ENCODE assay signal across 8 cellular contexts in genomic region chr11:122020902-122021301, GRCh38.
DNase-seq lines count a peak whose midpoint lies in the region; ATAC-seq and TF ChIP-seq lines count a peak whose summit lies in the region.

No MANE protein-coding gene starts in this region.

- H3K27ac ChIP-seq in DOHH2 (ENCODE audit: low read depth, low read length) (no peak overlapping the region), neural cell (ENCODE audit: low read length) (no peak overlapping the region)

- TF ChIP-seq RAD21 in neural cell (conservative IDR thresholded peaks at IDR 0.05), result peak; percentile 53

- H3K4me3 ChIP-seq in DOHH2 (ENCODE audit: low read length) (no peak overlapping the region), choroid plexus epithelial cell (ENCODE audit: low read depth, low read length) (no peak overlapping the region), neural cell (ENCODE audit: low read length) (no peak overlapping the region), MG63 (no peak overlapping the region)

- H3K27me3 ChIP-seq in DOHH2 (ENCODE audit: control insufficient read depth, low read length) (no peaks in the 10 kb centered on the region), neural cell (ENCODE audit: insufficient read depth, low read depth, low read length) (no peaks in the 10 kb centered on the region), MG63 (no peaks in the 10 kb centered on the region)

- TF ChIP-seq CTCF in DOHH2 (IDR thresholded peaks at IDR 0.05; ENCODE audit: low read depth, low read length, poor library complexity, severe bottlenecking), result peak; percentile 40
- peak; percentile 72 for TF ChIP-seq CTCF in choroid plexus epithelial cell (conservative IDR thresholded peaks at IDR 0.05; ENCODE audit: low read depth, low read length)
- TF ChIP-seq CTCF in neural cell (IDR thresholded peaks at IDR 0.05; ENCODE audit: poor library complexity, severe bottlenecking), result peak; percentile 53

- H3K79me2 ChIP-seq in DOHH2 (ENCODE audit: control insufficient read depth, low read length) (no peaks in the 10 kb centered on the region), neural cell (replicated peaks; ENCODE audit: insufficient read depth, low read length) (no peaks in the 10 kb centered on the region)

- no peaks in the 10 kb centered on the region for H3K9me2 ChIP-seq in DOHH2 (replicated peaks; ENCODE audit: control insufficient read depth, low read length)
- H3K9me2 ChIP-seq in neural cell (ENCODE audit: insufficient read depth, low read length), result no peaks in the 10 kb centered on the region

- H3K9me3 ChIP-seq in DOHH2 (ENCODE audit: control insufficient read depth, insufficient read depth, low read length) (no peaks in the 10 kb centered on the region), neural cell (ENCODE audit: low read length) (no peaks in the 10 kb centered on the region), MG63 (no peaks in the 10 kb centered on the region)

- ATAC-seq in HG03025 (IDR thresholded peaks at IDR 0.05; ENCODE audit: low FRiP score, unreplicated experiment), result no peak

- no peaks in the 10 kb centered on the region for H4K20me1 ChIP-seq in DOHH2 (ENCODE audit: control insufficient read depth, insufficient read depth, low read depth, low read length)
- H4K20me1 ChIP-seq in neural cell (ENCODE audit: insufficient read depth), result no peaks in the 10 kb centered on the region

- H3K4me2 ChIP-seq in DOHH2 (ENCODE audit: low read length) (no peak overlapping the region), neural cell (ENCODE audit: low read length) (no peak overlapping the region)

- TF ChIP-seq EP300 in neural cell (conservative IDR thresholded peaks at IDR 0.05; ENCODE audit: poor library complexity, severe bottlenecking), result no peak

- H3K4me1 ChIP-seq in DOHH2 (ENCODE audit: control insufficient read depth, low read length), result no peaks in the 10 kb centered on the region

- no peak overlapping the region for H2AFZ ChIP-seq in neural cell (ENCODE audit: low read depth, low read length)

- H3K36me3 ChIP-seq in DOHH2 (ENCODE audit: control insufficient read depth, low read length) (no peaks in the 10 kb centered on the region), neural cell (ENCODE audit: insufficient read depth, low read length) (no peaks in the 10 kb centered on the region), MG63 (no peaks in the 10 kb centered on the region)

- peak; percentile 4 for DNase-seq in NCI-H1092 (lab: John Stamatoyannopoulos, UW)
- DNase-seq in choroid plexus epithelial cell (ENCODE audit: low read depth), result peak; percentile 61
- no peak for DNase-seq in HuH-7 (ENCODE audit: low spot score)
- DNase-seq in MG63, result no peak
- DNase-seq in stimulated activated CD4-positive, alpha-beta T cell treated with anti-CD3 and anti-CD28 coated beads, Interleukin-15, amount 100 ng/mL, for 24 hours, result no peak

- H3F3A ChIP-seq in DOHH2 (ENCODE audit: control insufficient read depth, insufficient read depth) (no peaks in the 10 kb centered on the region), neural cell (ENCODE audit: insufficient read depth, low read length, poor library complexity, severe bottlenecking) (no peaks in the 10 kb centered on the region)

- H3K9ac ChIP-seq in neural cell (ENCODE audit: low read length), result no peak overlapping the region

TF ChIP-seq in neural cell, 6 proteins besides CTCF, POLR2A, EP300 and RAD21:
- TF ChIP-seq TAF1 (IDR thresholded peaks at IDR 0.05; ENCODE audit: low read depth) (no peak), EZH2 (IDR thresholded peaks at IDR 0.05; ENCODE audit: borderline replicate concordance, insufficient read depth, low read length, poor library complexity, severe bottlenecking) (no peak), MXI1 (conservative IDR thresholded peaks at IDR 0.05; ENCODE audit: poor library complexity, severe bottlenecking) (no peak), POLR2AphosphoS5 (IDR thresholded peaks at IDR 0.05) (no peak), SMC3 (conservative IDR thresholded peaks at IDR 0.05; ENCODE audit: poor library complexity) (peak; percentile 67)
- TF ChIP-seq, protein P1, sequence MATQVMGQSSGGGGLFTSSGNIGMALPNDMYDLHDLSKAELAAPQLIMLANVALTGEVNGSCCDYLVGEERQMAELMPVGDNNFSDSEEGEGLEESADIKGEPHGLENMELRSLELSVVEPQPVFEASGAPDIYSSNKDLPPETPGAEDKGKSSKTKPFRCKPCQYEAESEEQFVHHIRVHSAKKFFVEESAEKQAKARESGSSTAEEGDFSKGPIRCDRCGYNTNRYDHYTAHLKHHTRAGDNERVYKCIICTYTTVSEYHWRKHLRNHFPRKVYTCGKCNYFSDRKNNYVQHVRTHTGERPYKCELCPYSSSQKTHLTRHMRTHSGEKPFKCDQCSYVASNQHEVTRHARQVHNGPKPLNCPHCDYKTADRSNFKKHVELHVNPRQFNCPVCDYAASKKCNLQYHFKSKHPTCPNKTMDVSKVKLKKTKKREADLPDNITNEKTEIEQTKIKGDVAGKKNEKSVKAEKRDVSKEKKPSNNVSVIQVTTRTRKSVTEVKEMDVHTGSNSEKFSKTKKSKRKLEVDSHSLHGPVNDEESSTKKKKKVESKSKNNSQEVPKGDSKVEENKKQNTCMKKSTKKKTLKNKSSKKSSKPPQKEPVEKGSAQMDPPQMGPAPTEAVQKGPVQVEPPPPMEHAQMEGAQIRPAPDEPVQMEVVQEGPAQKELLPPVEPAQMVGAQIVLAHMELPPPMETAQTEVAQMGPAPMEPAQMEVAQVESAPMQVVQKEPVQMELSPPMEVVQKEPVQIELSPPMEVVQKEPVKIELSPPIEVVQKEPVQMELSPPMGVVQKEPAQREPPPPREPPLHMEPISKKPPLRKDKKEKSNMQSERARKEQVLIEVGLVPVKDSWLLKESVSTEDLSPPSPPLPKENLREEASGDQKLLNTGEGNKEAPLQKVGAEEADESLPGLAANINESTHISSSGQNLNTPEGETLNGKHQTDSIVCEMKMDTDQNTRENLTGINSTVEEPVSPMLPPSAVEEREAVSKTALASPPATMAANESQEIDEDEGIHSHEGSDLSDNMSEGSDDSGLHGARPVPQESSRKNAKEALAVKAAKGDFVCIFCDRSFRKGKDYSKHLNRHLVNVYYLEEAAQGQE (IDR thresholded peaks at IDR 0.05; ENCODE audit: borderline replicate concordance), result no peak

Comparison
In these comparisons a context has a peak if more than half of its experiments do, and no peak if none do; other contexts are left out.
1. DNase-seq: peak in NCI-H1092 (single experiment) and choroid plexus epithelial cell (single experiment); none in HuH-7 (single experiment), MG63 (single experiment) and stimulated activated CD4-positive, alpha-beta T cell treated with anti-CD3 and anti-CD28 coated beads, Interleukin-15, amount 100 ng/mL, for 24 hours (single experiment).
2. Peak in every context shown above with its lines, with median percentiles within 50 percentile points of each other: CTCF ChIP-seq.